8 cellular contexts compared by ENCODE assay signal in genomic region chrX:23616361-23616760, GRCh38.
DNase-seq lines count a peak whose midpoint lies in the region; ATAC-seq, FAIRE-seq and TF ChIP-seq lines count a peak whose summit lies in the region.

No MANE protein-coding gene starts in this region.

- no peaks in the 10 kb centered on the region for H3K4me1 Mint-ChIP-seq in activated T-cell treated with anti-CD3 and anti-CD28 coated beads, Interleukin-2, amount 50 U/mL, for 24 hours (ENCODE audit: low read depth)

- H3K4me3 ChIP-seq in foreskin fibroblast (ENCODE audit: low read depth in 1 of 2, low read length in 2 of 2), result no peak overlapping the region

- peak; percentile 77 for FAIRE-seq in RCC 7860 (lab: Jason Lieb, UNC)

- peaks cover 31% of the 10 kb centered on the region for H3K27me3 Mint-ChIP-seq in activated T-cell treated with anti-CD3 and anti-CD28 coated beads, Interleukin-2, amount 50 U/mL, for 24 hours

- H3K27ac Mint-ChIP-seq in activated T-cell treated with anti-CD3 and anti-CD28 coated beads, Interleukin-2, amount 50 U/mL, for 24 hours, result no peak overlapping the region

- H3K9me3 Mint-ChIP-seq in activated T-cell treated with anti-CD3 and anti-CD28 coated beads, Interleukin-2, amount 50 U/mL, for 24 hours, result no peaks in the 10 kb centered on the region

- DNase-seq in SKM-1 treated with dmso at 0.1 percent for 144 hours (lab: John Stamatoyannopoulos, UW; ENCODE audit: unreplicated experiment), result peak; percentile 9
- no peak for DNase-seq in SKM-1 (lab: John Stamatoyannopoulos, UW; ENCODE audit: unreplicated experiment)
- peak; percentile 7 for DNase-seq in RCC 7860 (ENCODE audit: low spot score)
- DNase-seq in foreskin fibroblast, result peak; percentile 3 to 48
- DNase-seq in NCI-H1436 (lab: John Stamatoyannopoulos, UW), result no peak
- DNase-seq in activated T-cell treated with anti-CD3 and anti-CD28 coated beads, Interleukin-2, amount 50 U/mL, for 24 hours, result no peak
- DNase-seq in activated T-cell treated with anti-CD3 and anti-CD28 coated beads, Interleukin-2, amount 50 U/mL, for 48 hours, result no peak

- H3K4me3 Mint-ChIP-seq in activated T-cell treated with anti-CD3 and anti-CD28 coated beads, Interleukin-2, amount 50 U/mL, for 24 hours, result no peak overlapping the region

- H3K36me3 Mint-ChIP-seq in activated T-cell treated with anti-CD3 and anti-CD28 coated beads, Interleukin-2, amount 50 U/mL, for 24 hours (ENCODE audit: low read depth), result no peaks in the 10 kb centered on the region

- ATAC-seq in HG02884 (IDR thresholded peaks at IDR 0.05; ENCODE audit: unreplicated experiment), result peak; percentile 63

- TF ChIP-seq CTCF in foreskin fibroblast (IDR thresholded peaks at IDR 0.05; ENCODE audit: low read depth, low read length), result peak; percentile 46

Comparison
In these comparisons a context has a peak if more than half of its experiments do, and no peak if none do; other contexts are left out.
1. DNase-seq: peak in SKM-1 treated with dmso at 0.1 percent for 144 hours (single experiment), RCC 7860 (single experiment) and foreskin fibroblast (2 of 2); none in SKM-1 (single experiment), NCI-H1436 (single experiment), activated T-cell treated with anti-CD3 and anti-CD28 coated beads, Interleukin-2, amount 50 U/mL, for 24 hours (single experiment) and activated T-cell treated with anti-CD3 and anti-CD28 coated beads, Interleukin-2, amount 50 U/mL, for 48 hours (0 of 2).